ENCODE assay signal across 11 cellular contexts in the genomic region with DNA sequence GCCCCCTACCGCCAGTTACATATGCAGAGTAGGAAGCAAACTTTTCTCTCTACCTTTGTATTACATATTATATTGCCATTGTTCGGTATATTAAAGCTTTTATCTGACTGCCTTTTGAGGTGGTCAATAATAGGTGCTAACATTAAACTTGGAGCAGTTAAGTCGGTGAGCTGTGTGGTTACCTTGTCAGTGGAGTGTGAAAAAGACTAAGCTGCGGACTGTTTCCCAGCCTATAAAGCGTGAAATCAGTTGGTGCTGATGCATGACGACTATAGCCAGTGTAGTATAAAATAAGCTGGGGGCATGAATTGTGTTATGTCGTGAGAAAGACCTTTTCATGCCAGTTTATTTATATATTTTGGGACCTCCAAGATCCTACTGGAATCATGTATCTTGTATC. TPM values are rescaled to one million over a fixed set of nuclear protein-coding genes. Genes with fewer than 3 reads are reported as not detected.
DNase-seq lines count a peak whose midpoint lies in the region; ATAC-seq and TF ChIP-seq lines count a peak whose summit lies in the region.
"Had no signal": no experiment of that assay in that cellular context is flagged by ENCODE, and none has a peak within 500 bp of the region (broad histone marks: within the 10 kb centered on the region; RNA-seq: fewer than 3 reads in every experiment).

No MANE protein-coding gene starts in this region.

- H3K4me1 ChIP-seq in OCI-LY1 (ENCODE audit: insufficient read depth, low read length, severe bottlenecking), result peaks cover 76% of the 10 kb centered on the region
- no peaks in the 10 kb centered on the region for H3K4me1 ChIP-seq in prostate gland (replicated peaks)

- H3K9me3 ChIP-seq in OCI-LY1 (ENCODE audit: low read length), result no peaks in the 10 kb centered on the region
- no peaks in the 10 kb centered on the region for H3K9me3 ChIP-seq in prostate gland
- H3K9me3 ChIP-seq: upper lobe of left lung had no signal

- peak; percentile 58 for ATAC-seq in GM19324 (IDR thresholded peaks at IDR 0.05; ENCODE audit: low FRiP score, unreplicated experiment)
- peak; percentile 66 for ATAC-seq in HG02759 (IDR thresholded peaks at IDR 0.05; ENCODE audit: unreplicated experiment)
- ATAC-seq: esophagus mucosa had no signal

- no peak for TF ChIP-seq CTCF in OCI-LY1 (IDR thresholded peaks at IDR 0.05; ENCODE audit: low read length)
- TF ChIP-seq CTCF in prostate gland (IDR thresholded peaks at IDR 0.05), result no peak

- H3F3A ChIP-seq in OCI-LY1 (ENCODE audit: insufficient read depth, low read length), result no peaks in the 10 kb centered on the region

- TF ChIP-seq POLR2A in prostate gland (IDR thresholded peaks at IDR 0.05), result no peak

- no peaks in the 10 kb centered on the region for H3K79me2 ChIP-seq in OCI-LY1 (ENCODE audit: insufficient read depth, low read length)

- H3K36me3 ChIP-seq in OCI-LY1 (ENCODE audit: insufficient read depth, low read length), result peaks cover 40% of the 10 kb centered on the region
- H3K36me3 ChIP-seq in prostate gland, result no peaks in the 10 kb centered on the region

- 95% methylated on average over 7 of the region's 7 CpGs for WGBS in prostate gland

- peak overlapping the region; percentile 58 for H3K4me2 ChIP-seq in OCI-LY1 (ENCODE audit: low read length)

- peak overlapping the region; percentile 54; the same call in 1 of the 2 replicates for H3K9ac ChIP-seq in OCI-LY1 (ENCODE audit: low read length)

- H4K20me1 ChIP-seq in OCI-LY1 (ENCODE audit: insufficient read depth, low read length), result no peaks in the 10 kb centered on the region

- peak; percentile 21 for DNase-seq in retina
- DNase-seq in stimulated activated CD4-positive, alpha-beta T cell treated with anti-CD3 and anti-CD28 coated beads, Interleukin-4, amount 100 ng/mL, for 1 hour, result no peak
- DNase-seq in prostate gland (ENCODE audit: low spot score), result no peak
- DNase-seq in SW 1271 (lab: John Stamatoyannopoulos, UW), result no peak
- DNase-seq: activated CD4-positive, alpha-beta T cell treated with anti-CD3 and anti-CD28 coated beads for 1 hour; SIG-M5; upper lobe of left lung had no signal

- no peak overlapping the region for H2AFZ ChIP-seq in OCI-LY1 (ENCODE audit: low read length)

- peak overlapping the region; percentile 97 for H3K27ac ChIP-seq in OCI-LY1 (ENCODE audit: low read depth, low read length, poor library complexity, severe bottlenecking)
- H3K27ac ChIP-seq in prostate gland, result no peak overlapping the region
- H3K27ac ChIP-seq: upper lobe of left lung had no signal

- intact Hi-C loops in prostate gland (cut with DNase I), result no loop called here

- H3K9me2 ChIP-seq in OCI-LY1 (ENCODE audit: low read depth, low read length), result no peaks in the 10 kb centered on the region

- no peaks in the 10 kb centered on the region for H3K27me3 ChIP-seq in OCI-LY1 (ENCODE audit: insufficient read depth, low read length)
- no peaks in the 10 kb centered on the region for H3K27me3 ChIP-seq in prostate gland (replicated peaks; ENCODE audit: insufficient read depth)
- H3K27me3 ChIP-seq: upper lobe of left lung had no signal

- H3K4me3 ChIP-seq in OCI-LY1 (ENCODE audit: low read depth, low read length, poor library complexity, severe bottlenecking) (peak overlapping the region; percentile 34), prostate gland (no peak overlapping the region)
- H3K4me3 ChIP-seq: upper lobe of left lung had no signal

RNA-seq across cellular contexts. Expression of gene R3HCC1L, which starts 33.7 kb away (rescaled TPM):
- 10 to 100 TPM; 14.2 to 26.0 TPM for total RNA-seq in prostate gland
